1 cellular context compared by ENCODE assay signal in the genomic region with DNA sequence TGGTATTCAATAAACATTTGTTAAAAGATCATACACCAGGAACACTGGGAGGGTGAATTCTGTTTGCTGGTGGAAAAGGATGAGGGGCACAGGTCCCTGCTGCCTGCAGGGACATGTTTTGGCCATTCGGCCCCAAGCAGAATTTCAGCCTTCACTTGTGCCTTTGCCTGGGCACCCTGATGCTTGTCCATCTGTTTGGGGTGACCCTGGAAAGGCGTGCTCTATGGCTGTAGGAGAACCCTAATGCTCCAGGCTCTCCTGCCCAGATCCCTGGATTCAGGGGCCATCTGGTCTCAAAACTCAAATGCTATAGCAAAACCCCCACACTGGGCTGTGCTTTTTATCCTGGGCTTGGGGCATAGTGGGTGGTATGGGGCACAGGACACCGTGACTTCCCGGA.
TF ChIP-seq lines count a peak whose summit lies in the region.

No MANE protein-coding gene starts in this region.

TF ChIP-seq in GM23338, 12 proteins besides CTCF, POLR2A, EP300 and RAD21:
- TF ChIP-seq, protein P1, sequence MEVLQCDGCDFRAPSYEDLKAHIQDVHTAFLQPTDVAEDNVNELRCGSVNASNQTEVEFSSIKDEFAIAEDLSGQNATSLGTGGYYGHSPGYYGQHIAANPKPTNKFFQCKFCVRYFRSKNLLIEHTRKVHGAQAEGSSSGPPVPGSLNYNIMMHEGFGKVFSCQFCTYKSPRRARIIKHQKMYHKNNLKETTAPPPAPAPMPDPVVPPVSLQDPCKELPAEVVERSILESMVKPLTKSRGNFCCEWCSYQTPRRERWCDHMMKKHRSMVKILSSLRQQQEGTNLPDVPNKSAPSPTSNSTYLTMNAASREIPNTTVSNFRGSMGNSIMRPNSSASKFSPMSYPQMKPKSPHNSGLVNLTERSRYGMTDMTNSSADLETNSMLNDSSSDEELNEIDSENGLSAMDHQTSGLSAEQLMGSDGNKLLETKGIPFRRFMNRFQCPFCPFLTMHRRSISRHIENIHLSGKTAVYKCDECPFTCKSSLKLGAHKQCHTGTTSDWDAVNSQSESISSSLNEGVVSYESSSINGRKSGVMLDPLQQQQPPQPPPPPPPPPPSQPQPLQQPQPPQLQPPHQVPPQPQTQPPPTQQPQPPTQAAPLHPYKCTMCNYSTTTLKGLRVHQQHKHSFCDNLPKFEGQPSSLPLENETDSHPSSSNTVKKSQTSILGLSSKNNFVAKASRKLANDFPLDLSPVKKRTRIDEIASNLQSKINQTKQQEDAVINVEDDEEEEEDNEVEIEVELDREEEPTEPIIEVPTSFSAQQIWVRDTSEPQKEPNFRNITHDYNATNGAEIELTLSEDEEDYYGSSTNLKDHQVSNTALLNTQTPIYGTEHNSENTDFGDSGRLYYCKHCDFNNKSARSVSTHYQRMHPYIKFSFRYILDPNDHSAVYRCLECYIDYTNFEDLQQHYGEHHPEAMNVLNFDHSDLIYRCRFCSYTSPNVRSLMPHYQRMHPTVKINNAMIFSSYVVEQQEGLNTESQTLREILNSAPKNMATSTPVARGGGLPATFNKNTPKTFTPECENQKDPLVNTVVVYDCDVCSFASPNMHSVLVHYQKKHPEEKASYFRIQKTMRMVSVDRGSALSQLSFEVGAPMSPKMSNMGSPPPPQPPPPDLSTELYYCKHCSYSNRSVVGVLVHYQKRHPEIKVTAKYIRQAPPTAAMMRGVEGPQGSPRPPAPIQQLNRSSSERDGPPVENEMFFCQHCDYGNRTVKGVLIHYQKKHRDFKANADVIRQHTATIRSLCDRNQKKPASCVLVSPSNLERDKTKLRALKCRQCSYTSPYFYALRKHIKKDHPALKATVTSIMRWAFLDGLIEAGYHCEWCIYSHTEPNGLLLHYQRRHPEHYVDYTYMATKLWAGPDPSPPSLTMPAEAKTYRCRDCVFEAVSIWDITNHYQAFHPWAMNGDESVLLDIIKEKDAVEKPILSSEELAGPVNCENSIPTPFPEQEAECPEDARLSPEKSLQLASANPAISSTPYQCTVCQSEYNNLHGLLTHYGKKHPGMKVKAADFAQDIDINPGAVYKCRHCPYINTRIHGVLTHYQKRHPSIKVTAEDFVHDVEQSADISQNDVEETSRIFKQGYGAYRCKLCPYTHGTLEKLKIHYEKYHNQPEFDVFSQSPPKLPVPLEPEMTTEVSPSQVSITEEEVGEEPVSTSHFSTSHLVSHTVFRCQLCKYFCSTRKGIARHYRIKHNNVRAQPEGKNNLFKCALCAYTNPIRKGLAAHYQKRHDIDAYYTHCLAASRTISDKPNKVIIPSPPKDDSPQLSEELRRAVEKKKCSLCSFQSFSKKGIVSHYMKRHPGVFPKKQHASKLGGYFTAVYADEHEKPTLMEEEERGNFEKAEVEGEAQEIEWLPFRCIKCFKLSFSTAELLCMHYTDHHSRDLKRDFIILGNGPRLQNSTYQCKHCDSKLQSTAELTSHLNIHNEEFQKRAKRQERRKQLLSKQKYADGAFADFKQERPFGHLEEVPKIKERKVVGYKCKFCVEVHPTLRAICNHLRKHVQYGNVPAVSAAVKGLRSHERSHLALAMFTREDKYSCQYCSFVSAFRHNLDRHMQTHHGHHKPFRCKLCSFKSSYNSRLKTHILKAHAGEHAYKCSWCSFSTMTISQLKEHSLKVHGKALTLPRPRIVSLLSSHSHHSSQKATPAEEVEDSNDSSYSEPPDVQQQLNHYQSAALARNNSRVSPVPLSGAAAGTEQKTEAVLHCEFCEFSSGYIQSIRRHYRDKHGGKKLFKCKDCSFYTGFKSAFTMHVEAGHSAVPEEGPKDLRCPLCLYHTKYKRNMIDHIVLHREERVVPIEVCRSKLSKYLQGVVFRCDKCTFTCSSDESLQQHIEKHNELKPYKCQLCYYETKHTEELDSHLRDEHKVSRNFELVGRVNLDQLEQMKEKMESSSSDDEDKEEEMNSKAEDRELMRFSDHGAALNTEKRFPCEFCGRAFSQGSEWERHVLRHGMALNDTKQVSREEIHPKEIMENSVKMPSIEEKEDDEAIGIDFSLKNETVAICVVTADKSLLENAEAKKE (CRISPR knock-in tag; IDR thresholded peaks at IDR 0.05), result no peak
- TF ChIP-seq ZNF114 (CRISPR knock-in tag; IDR thresholded peaks at IDR 0.05) (no peak), STAT1 (IDR thresholded peaks at IDR 0.05; ENCODE audit: unreplicated experiment) (no peak)
- TF ChIP-seq, protein P2, sequence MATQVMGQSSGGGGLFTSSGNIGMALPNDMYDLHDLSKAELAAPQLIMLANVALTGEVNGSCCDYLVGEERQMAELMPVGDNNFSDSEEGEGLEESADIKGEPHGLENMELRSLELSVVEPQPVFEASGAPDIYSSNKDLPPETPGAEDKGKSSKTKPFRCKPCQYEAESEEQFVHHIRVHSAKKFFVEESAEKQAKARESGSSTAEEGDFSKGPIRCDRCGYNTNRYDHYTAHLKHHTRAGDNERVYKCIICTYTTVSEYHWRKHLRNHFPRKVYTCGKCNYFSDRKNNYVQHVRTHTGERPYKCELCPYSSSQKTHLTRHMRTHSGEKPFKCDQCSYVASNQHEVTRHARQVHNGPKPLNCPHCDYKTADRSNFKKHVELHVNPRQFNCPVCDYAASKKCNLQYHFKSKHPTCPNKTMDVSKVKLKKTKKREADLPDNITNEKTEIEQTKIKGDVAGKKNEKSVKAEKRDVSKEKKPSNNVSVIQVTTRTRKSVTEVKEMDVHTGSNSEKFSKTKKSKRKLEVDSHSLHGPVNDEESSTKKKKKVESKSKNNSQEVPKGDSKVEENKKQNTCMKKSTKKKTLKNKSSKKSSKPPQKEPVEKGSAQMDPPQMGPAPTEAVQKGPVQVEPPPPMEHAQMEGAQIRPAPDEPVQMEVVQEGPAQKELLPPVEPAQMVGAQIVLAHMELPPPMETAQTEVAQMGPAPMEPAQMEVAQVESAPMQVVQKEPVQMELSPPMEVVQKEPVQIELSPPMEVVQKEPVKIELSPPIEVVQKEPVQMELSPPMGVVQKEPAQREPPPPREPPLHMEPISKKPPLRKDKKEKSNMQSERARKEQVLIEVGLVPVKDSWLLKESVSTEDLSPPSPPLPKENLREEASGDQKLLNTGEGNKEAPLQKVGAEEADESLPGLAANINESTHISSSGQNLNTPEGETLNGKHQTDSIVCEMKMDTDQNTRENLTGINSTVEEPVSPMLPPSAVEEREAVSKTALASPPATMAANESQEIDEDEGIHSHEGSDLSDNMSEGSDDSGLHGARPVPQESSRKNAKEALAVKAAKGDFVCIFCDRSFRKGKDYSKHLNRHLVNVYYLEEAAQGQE (IDR thresholded peaks at IDR 0.05; ENCODE audit: unreplicated experiment), result no peak
